In the genomic region with DNA sequence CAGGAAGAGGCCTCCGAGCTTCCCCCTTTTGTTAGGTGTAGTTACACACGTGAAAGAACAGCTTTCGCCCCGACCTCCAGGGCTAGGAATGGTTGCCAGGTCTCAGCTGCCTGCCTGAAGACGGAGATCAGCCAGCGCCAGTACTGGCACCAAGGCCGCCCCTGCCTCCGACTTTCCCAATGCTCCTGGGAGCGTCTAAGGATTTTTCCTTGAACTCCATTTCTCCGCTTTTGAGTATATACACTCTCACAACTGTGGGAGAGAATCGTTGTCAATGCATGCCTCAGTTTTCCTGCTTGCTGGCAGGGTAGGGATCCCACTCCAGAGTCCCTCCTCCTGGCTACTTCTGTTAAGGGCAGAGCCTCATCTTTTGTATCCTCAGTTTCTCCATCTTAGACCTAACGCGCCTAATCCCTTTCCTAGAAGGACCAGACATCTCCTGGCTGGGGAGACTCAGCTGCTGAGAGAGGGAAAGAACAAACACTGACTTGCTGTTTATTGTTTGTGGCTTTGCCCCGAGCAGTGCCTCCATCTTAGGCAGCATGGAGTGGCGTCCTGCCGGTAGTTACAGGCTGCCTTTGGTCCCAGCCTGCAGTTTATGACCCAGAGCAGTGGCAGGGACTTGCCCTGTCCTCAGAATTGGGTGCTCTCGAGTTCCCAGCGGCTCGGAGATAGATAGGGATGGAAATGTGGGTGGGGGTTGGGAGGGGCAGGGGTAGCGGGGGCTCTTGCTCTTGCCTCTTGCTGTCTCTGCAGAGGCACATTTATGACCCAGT, we compare ENCODE assay signal across 10 cellular contexts. TPM values are rescaled to one million over a fixed set of nuclear protein-coding genes. Genes with fewer than 3 reads are reported as not detected.
DNase-seq lines count a peak whose midpoint lies in the region; ATAC-seq and TF ChIP-seq lines count a peak whose summit lies in the region.
"Had no signal": no experiment of that assay in that cellular context is flagged by ENCODE, and none has a peak within 500 bp of the region (broad histone marks: within the 10 kb centered on the region; RNA-seq: fewer than 3 reads in every experiment).

No MANE protein-coding gene starts in this region.

- peaks cover 89% of the 10 kb centered on the region for H3K27me3 Mint-ChIP-seq in activated T-helper 2 cell treated with anti-CD3 and anti-CD28 coated beads, Interferon-gamma antibody, Interleukin-2, Interleukin-4, amounts not matched to agents 10 μg/mL and 5 μg/mL and 100 μg/mL, durations not matched to agents 14 hours and 24 hours and 36 hours (ENCODE audit: low read depth)
- H3K27me3 Mint-ChIP-seq in type B pancreatic cell: peaks cover 97% of the 10 kb centered on the region

- no peak overlapping the region for H3K27ac Mint-ChIP-seq in activated T-helper 2 cell treated with anti-CD3 and anti-CD28 coated beads, Interferon-gamma antibody, Interleukin-2, Interleukin-4, amounts not matched to agents 10 μg/mL and 5 μg/mL and 100 μg/mL, durations not matched to agents 14 hours and 24 hours and 36 hours
- no peak overlapping the region for H3K27ac Mint-ChIP-seq in type B pancreatic cell

- peaks cover 5 to 34% (median 21%) of the 10 kb centered on the region in 4 donors for H3K4me1 ChIP-seq in liver (ENCODE audit: control insufficient read depth in 4 of 4, insufficient read depth in 4 of 4, low read length in 3 of 4)
- H3K4me1 ChIP-seq in right lobe of liver: peaks cover 0 to 35% (median 4%) of the 10 kb centered on the region in 4 donors
- H3K4me1 ChIP-seq in lower lobe of right lung: peaks cover 32% of the 10 kb centered on the region

- DNase-seq in right lobe of liver (no peak), lower lobe of right lung (no peak), type B pancreatic cell (ENCODE audit: extremely low spot score, unreplicated experiment) (no peak), hippocampal formation (lab: John Stamatoyannopoulos, UW) (no peak), AML-193 (lab: John Stamatoyannopoulos, UW) (no peak)
- no peak for DNase-seq in activated T-helper 2 cell treated with anti-CD3 and anti-CD28 coated beads, Interferon-gamma antibody, Interleukin-2, Interleukin-4, amounts not matched to agents 10 μg/mL and 5 μg/mL and 100 μg/mL, durations not matched to agents 14 hours and 24 hours and 36 hours (ENCODE audit: low spot score)
- no peak for DNase-seq in stimulated activated naive CD4-positive, alpha-beta T cell treated with Interleukin-2 at 50 U/mL for 16 hours (lab: John Stamatoyannopoulos, UW)
- DNase-seq: NCI-H1930 had no signal

- H3K36me3 ChIP-seq in liver (ENCODE audit: control insufficient read depth in 4 of 4, insufficient read depth in 3 of 4, low read depth in 1 of 4, low read length in 3 of 4) (no peaks in the 10 kb centered on the region), right lobe of liver (no peaks in the 10 kb centered on the region), lower lobe of right lung (no peaks in the 10 kb centered on the region)

- H3K4me3 Mint-ChIP-seq in activated T-helper 2 cell treated with anti-CD3 and anti-CD28 coated beads, Interferon-gamma antibody, Interleukin-2, Interleukin-4, amounts not matched to agents 10 μg/mL and 5 μg/mL and 100 μg/mL, durations not matched to agents 14 hours and 24 hours and 36 hours (ENCODE audit: low read depth): peak overlapping the region; percentile 35
- peak overlapping the region; percentile 86 for H3K4me3 Mint-ChIP-seq in type B pancreatic cell

- no peaks in the 10 kb centered on the region for H3K36me3 Mint-ChIP-seq in activated T-helper 2 cell treated with anti-CD3 and anti-CD28 coated beads, Interferon-gamma antibody, Interleukin-2, Interleukin-4, amounts not matched to agents 10 μg/mL and 5 μg/mL and 100 μg/mL, durations not matched to agents 14 hours and 24 hours and 36 hours (ENCODE audit: low read depth)
- H3K36me3 Mint-ChIP-seq in type B pancreatic cell: peaks cover 4% of the 10 kb centered on the region

- intact Hi-C loops in right lobe of liver (cut with DNase I) (no loop called here), lower lobe of right lung (cut with DNase I) (no loop called here)
- intact Hi-C loops in activated T-helper 2 cell treated with anti-CD3 and anti-CD28 coated beads, Interferon-gamma antibody, Interleukin-2, Interleukin-4, amounts not matched to agents 10 μg/mL and 5 μg/mL and 100 μg/mL, durations not matched to agents 14 hours and 24 hours and 36 hours (cut with micrococcal nuclease): loop anchor here (10.0 kb wide), 1 partner anchor 212 kb away; a partner anchor contains a TSS

- H3K9me3 ChIP-seq in liver (ENCODE audit: control insufficient read depth in 4 of 4, low read length in 3 of 4) (no peaks in the 10 kb centered on the region), right lobe of liver (no peaks in the 10 kb centered on the region), lower lobe of right lung (no peaks in the 10 kb centered on the region)

- WGBS in liver: 65% methylated on average over 20 of the region's 20 CpGs
- 74% methylated on average over 7 of the region's 20 CpGs for WGBS in right lobe of liver (ENCODE audit: insufficient coverage, low coverage, low lambda C conversion rate, missing lambda C conversion rate)

- peaks cover 9 to 35% (median 14%) of the 10 kb centered on the region in 4 donors for H3K27me3 ChIP-seq in liver (ENCODE audit: control insufficient read depth in 4 of 4, insufficient read depth in 4 of 4, low read length in 3 of 4)
- H3K27me3 ChIP-seq in right lobe of liver: peaks cover 0 to 40% of the 10 kb centered on the region in 2 donors
- H3K27me3 ChIP-seq in lower lobe of right lung (ENCODE audit: low read depth): peaks cover 99% of the 10 kb centered on the region

- H3K9ac ChIP-seq in liver (ENCODE audit: low read depth in 1 of 2, low read length in 2 of 2): no peak overlapping the region

- H3K27ac ChIP-seq in liver (ENCODE audit: low read depth in 1 of 2, low read length in 2 of 2): no peak overlapping the region
- H3K27ac ChIP-seq in right lobe of liver: no peak overlapping the region
- no peak overlapping the region for H3K27ac ChIP-seq in lower lobe of right lung

- TF ChIP-seq POLR2A in right lobe of liver (IDR thresholded peaks at IDR 0.05): no peak

- no peaks in the 10 kb centered on the region for H3K9me3 Mint-ChIP-seq in activated T-helper 2 cell treated with anti-CD3 and anti-CD28 coated beads, Interferon-gamma antibody, Interleukin-2, Interleukin-4, amounts not matched to agents 10 μg/mL and 5 μg/mL and 100 μg/mL, durations not matched to agents 14 hours and 24 hours and 36 hours
- no peaks in the 10 kb centered on the region for H3K9me3 Mint-ChIP-seq in type B pancreatic cell

- ATAC-seq in right lobe of liver: no peak
- ATAC-seq in lower lobe of right lung: no peak

- TF ChIP-seq CTCF in liver (IDR thresholded peaks at IDR 0.05; ENCODE audit: low read depth, low read length, missing input control) (no peak), right lobe of liver (IDR thresholded peaks at IDR 0.05) (no peak), lower lobe of right lung (IDR thresholded peaks at IDR 0.05) (no peak), type B pancreatic cell (conservative IDR thresholded peaks at IDR 0.05) (no peak)

- H3K4me3 ChIP-seq in liver (ENCODE audit: low read depth in 1 of 3, low read length in 3 of 3) (peak overlapping the region in 2 of 3 donors; percentile 63 to 65), right lobe of liver (peak overlapping the region in 1 of 3 donors; percentile 70), lower lobe of right lung (peak overlapping the region; percentile 75)

- no peak for TF ChIP-seq RAD21 in liver (IDR thresholded peaks at IDR 0.05)

- H3K4me1 Mint-ChIP-seq in activated T-helper 2 cell treated with anti-CD3 and anti-CD28 coated beads, Interferon-gamma antibody, Interleukin-2, Interleukin-4, amounts not matched to agents 10 μg/mL and 5 μg/mL and 100 μg/mL, durations not matched to agents 14 hours and 24 hours and 36 hours (ENCODE audit: low read depth): peaks cover 27% of the 10 kb centered on the region
- peaks cover 29% of the 10 kb centered on the region for H3K4me1 Mint-ChIP-seq in type B pancreatic cell (ENCODE audit: unreplicated experiment)

TF ChIP-seq in liver, 16 proteins besides CTCF, POLR2A, EP300 and RAD21 (continues in another document):
- TF ChIP-seq GABPA (IDR thresholded peaks at IDR 0.05 in 1 of 2, conservative IDR thresholded peaks at IDR 0.05 in 1 of 2) (no peak), HNF4A (conservative IDR thresholded peaks at IDR 0.05) (no peak), FOXA2 (IDR thresholded peaks at IDR 0.05) (no peak), EGR1 (IDR thresholded peaks at IDR 0.05; ENCODE audit: low read depth in 2 of 2) (no peak), FOXA1 (IDR thresholded peaks at IDR 0.05) (no peak), TAF1 (conservative IDR thresholded peaks at IDR 0.05) (no peak), HNF4G (IDR thresholded peaks at IDR 0.05) (no peak), RXRA (IDR thresholded peaks at IDR 0.05) (no peak)
- TF ChIP-seq, protein P1, sequence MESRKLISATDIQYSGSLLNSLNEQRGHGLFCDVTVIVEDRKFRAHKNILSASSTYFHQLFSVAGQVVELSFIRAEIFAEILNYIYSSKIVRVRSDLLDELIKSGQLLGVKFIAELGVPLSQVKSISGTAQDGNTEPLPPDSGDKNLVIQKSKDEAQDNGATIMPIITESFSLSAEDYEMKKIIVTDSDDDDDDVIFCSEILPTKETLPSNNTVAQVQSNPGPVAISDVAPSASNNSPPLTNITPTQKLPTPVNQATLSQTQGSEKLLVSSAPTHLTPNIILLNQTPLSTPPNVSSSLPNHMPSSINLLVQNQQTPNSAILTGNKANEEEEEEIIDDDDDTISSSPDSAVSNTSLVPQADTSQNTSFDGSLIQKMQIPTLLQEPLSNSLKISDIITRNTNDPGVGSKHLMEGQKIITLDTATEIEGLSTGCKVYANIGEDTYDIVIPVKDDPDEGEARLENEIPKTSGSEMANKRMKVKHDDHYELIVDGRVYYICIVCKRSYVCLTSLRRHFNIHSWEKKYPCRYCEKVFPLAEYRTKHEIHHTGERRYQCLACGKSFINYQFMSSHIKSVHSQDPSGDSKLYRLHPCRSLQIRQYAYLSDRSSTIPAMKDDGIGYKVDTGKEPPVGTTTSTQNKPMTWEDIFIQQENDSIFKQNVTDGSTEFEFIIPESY (IDR thresholded peaks at IDR 0.05): no peak
- TF ChIP-seq, protein P2, sequence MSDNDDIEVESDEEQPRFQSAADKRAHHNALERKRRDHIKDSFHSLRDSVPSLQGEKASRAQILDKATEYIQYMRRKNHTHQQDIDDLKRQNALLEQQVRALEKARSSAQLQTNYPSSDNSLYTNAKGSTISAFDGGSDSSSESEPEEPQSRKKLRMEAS (IDR thresholded peaks at IDR 0.05): no peak
- TF ChIP-seq, protein P3, sequence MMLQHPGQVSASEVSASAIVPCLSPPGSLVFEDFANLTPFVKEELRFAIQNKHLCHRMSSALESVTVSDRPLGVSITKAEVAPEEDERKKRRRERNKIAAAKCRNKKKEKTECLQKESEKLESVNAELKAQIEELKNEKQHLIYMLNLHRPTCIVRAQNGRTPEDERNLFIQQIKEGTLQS (IDR thresholded peaks at IDR 0.05): no peak

RNA-seq across cellular contexts. Expression of a gene that starts 3.3 kb away (rescaled TPM):
- total RNA-seq in liver: not detected
- polyA plus RNA-seq in liver: not detected
- not detected for total RNA-seq in right lobe of liver
- not detected in 2 replicates for total RNA-seq in activated T-helper 2 cell treated with anti-CD3 and anti-CD28 coated beads, Interferon-gamma antibody, Interleukin-2, Interleukin-4, amounts not matched to agents 10 μg/mL and 5 μg/mL and 100 μg/mL, durations not matched to agents 14 hours and 24 hours and 36 hours
- total RNA-seq in lower lobe of right lung: not detected
- 0.43 and 11.6 TPM in 2 replicates for total RNA-seq in type B pancreatic cell (ENCODE audit: low replicate concordance)
- total RNA-seq: endothelial cell of umbilical vein had no signal
- polyA plus RNA-seq: endothelial cell of umbilical vein had no signal
